1 cellular context compared by ENCODE assay signal in the genomic region with DNA sequence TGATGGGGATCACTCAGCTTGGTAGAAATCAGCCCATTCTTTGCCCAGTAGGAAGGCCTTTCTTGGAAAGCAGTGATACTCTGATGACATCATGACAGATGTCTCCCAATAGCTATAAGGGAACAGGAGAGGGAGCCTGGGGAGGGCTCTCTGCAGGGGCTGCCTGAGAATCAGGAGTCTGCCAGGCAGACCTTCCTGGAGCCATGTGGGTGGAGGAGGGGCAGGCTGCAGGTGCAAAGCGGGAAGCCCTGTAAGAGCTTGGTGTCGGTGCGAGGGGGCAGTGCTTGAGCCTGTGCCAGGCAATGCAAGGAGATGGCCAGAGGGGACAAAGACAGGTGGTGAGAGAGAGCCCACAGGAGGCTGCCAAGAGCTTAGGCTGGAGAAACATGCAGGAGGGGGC.
TF ChIP-seq lines count a peak whose summit lies in the region.

No MANE protein-coding gene starts in this region.

TF ChIP-seq in H1, 55 proteins besides CTCF, POLR2A, EP300 and RAD21 (continued from another document):
- no peak for TF ChIP-seq USF2 (IDR thresholded peaks at IDR 0.05; ENCODE audit: low read length)
- TF ChIP-seq BCL11A (IDR thresholded peaks at IDR 0.05; ENCODE audit: low read depth in 2 of 2, low read length in 2 of 2) = no peak
- TF ChIP-seq EZH2 (IDR thresholded peaks at IDR 0.05; ENCODE audit: low read depth, low read length, severe bottlenecking) = no peak
- TF ChIP-seq HDAC6 (IDR thresholded peaks at IDR 0.05; ENCODE audit: low read depth, low read length) = no peak
- TF ChIP-seq, protein P1, sequence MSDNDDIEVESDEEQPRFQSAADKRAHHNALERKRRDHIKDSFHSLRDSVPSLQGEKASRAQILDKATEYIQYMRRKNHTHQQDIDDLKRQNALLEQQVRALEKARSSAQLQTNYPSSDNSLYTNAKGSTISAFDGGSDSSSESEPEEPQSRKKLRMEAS (IDR thresholded peaks at IDR 0.05) = peak; percentile 75
- no peak for TF ChIP-seq CHD2 (IDR thresholded peaks at IDR 0.05; ENCODE audit: low read length)
- TF ChIP-seq, protein P2, sequence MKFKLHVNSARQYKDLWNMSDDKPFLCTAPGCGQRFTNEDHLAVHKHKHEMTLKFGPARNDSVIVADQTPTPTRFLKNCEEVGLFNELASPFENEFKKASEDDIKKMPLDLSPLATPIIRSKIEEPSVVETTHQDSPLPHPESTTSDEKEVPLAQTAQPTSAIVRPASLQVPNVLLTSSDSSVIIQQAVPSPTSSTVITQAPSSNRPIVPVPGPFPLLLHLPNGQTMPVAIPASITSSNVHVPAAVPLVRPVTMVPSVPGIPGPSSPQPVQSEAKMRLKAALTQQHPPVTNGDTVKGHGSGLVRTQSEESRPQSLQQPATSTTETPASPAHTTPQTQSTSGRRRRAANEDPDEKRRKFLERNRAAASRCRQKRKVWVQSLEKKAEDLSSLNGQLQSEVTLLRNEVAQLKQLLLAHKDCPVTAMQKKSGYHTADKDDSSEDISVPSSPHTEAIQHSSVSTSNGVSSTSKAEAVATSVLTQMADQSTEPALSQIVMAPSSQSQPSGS (IDR thresholded peaks at IDR 0.05; ENCODE audit: low read length) = no peak
- no peak for TF ChIP-seq SP2 (IDR thresholded peaks at IDR 0.05; ENCODE audit: low read length)
- no peak for TF ChIP-seq EGR1 (IDR thresholded peaks at IDR 0.05; ENCODE audit: borderline replicate concordance, low read depth, low read length)
